ENCODE assay signal across 1 cellular context in the genomic region with DNA sequence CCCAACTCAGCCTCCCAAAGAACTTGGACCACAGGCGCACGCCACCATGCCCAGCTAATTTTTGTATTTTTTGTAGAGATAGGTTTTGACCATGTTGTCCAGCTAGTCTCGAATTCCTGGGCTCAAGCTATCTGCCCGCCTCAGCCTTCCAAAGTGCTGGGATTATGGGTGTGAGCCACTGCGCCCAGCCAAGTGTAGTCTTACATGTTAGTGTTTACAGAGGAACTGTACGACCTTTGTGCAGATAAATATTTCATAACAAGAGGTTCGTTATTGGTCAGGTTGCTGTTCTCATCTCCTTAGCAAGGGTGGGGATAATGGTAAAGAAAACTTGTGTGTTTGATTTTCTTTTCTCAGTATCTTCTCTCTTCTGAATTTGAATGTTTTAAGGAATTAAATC.
TF ChIP-seq lines count a peak whose summit lies in the region.

No MANE protein-coding gene starts in this region.

TF ChIP-seq in HepG2, 621 proteins besides CTCF, POLR2A, EP300 and RAD21 (continued from another document):
- TF ChIP-seq, protein P1, sequence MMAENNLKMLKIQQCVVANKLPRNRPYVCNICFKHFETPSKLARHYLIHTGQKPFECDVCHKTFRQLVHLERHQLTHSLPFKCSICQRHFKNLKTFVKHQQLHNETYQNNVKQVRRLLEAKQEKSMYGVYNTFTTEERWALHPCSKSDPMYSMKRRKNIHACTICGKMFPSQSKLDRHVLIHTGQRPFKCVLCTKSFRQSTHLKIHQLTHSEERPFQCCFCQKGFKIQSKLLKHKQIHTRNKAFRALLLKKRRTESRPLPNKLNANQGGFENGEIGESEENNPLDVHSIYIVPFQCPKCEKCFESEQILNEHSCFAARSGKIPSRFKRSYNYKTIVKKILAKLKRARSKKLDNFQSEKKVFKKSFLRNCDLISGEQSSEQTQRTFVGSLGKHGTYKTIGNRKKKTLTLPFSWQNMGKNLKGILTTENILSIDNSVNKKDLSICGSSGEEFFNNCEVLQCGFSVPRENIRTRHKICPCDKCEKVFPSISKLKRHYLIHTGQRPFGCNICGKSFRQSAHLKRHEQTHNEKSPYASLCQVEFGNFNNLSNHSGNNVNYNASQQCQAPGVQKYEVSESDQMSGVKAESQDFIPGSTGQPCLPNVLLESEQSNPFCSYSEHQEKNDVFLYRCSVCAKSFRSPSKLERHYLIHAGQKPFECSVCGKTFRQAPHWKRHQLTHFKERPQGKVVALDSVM (CRISPR knock-in tag; IDR thresholded peaks at IDR 0.05), result peak; percentile 56; the same call in 1 of the 2 replicates
- TF ChIP-seq, protein P2, sequence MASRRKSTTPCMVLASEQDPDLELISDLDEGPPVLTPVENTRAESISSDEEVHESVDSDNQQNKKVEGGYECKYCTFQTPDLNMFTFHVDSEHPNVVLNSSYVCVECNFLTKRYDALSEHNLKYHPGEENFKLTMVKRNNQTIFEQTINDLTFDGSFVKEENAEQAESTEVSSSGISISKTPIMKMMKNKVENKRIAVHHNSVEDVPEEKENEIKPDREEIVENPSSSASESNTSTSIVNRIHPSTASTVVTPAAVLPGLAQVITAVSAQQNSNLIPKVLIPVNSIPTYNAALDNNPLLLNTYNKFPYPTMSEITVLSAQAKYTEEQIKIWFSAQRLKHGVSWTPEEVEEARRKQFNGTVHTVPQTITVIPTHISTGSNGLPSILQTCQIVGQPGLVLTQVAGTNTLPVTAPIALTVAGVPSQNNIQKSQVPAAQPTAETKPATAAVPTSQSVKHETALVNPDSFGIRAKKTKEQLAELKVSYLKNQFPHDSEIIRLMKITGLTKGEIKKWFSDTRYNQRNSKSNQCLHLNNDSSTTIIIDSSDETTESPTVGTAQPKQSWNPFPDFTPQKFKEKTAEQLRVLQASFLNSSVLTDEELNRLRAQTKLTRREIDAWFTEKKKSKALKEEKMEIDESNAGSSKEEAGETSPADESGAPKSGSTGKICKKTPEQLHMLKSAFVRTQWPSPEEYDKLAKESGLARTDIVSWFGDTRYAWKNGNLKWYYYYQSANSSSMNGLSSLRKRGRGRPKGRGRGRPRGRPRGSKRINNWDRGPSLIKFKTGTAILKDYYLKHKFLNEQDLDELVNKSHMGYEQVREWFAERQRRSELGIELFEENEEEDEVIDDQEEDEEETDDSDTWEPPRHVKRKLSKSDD (CRISPR knock-in tag; IDR thresholded peaks at IDR 0.05; ENCODE audit: low read depth), result no peak
- TF ChIP-seq ZNF703 (CRISPR knock-in tag; IDR thresholded peaks at IDR 0.05; ENCODE audit: borderline replicate concordance), result no peak
